14 cellular contexts compared by ENCODE assay signal in the genomic region with DNA sequence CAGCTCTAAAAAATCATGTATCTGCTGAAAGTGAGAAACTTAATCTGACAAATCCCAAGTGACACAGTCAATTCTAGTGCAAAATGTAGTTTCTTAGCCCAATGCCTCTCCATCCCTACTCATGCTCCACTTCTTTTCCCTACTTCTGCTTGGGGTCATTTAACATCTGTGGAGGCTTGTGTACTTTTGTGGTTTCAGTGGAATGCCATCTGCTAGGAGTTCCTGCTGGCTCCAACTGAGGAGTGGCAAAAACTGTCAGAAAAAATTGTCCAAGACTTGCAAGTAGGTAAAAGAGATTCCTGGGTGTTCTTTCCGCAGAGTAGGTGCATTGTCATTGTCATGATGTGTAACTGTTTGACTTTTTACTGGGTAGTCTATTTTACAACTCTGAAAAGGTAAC. TPM values are rescaled to one million over a fixed set of nuclear protein-coding genes. Genes with fewer than 3 reads are reported as not detected.
DNase-seq lines count a peak whose midpoint lies in the region; ATAC-seq lines count a peak whose summit lies in the region.
"Had no signal": no experiment of that assay in that cellular context is flagged by ENCODE, and none has a peak within 500 bp of the region (broad histone marks: within the 10 kb centered on the region; RNA-seq: fewer than 3 reads in every experiment).

No MANE protein-coding gene starts in this region.

- DNase-seq in NCI-H510A treated with DMSO at 0.1 percent for 48 hours (lab: John Stamatoyannopoulos, UW) (peak; percentile 30), NCI-H510A (lab: John Stamatoyannopoulos, UW) (no peak), RPMI7951 (ENCODE audit: low read depth) (peak; percentile 45), iris pigment epithelial cell (ENCODE audit: low read depth) (peak; percentile 6), midbrain (lab: John Stamatoyannopoulos, UW) (no peak), NCI-H1417 treated with DMSO at 0.1 percent for 48 hours (lab: John Stamatoyannopoulos, UW) (no peak), left cardiac atrium (no peak)
- no peak for DNase-seq in stimulated activated CD4-positive, alpha-beta T cell treated with anti-CD3 and anti-CD28 coated beads, Interleukin-4, amount 100 ng/mL, for 4 hours
- DNase-seq: DMS79, GDM1, NCI-H1436 treated with DMSO at 0.1 percent for 48 hours, NCI-H2081, NCI-H748 treated with DMSO at 0.1 percent for 48 hours had no signal

- intact Hi-C loops in left cardiac atrium (cut with DNase I), result no loop called here

- ATAC-seq in left cardiac atrium, result no peak
- ATAC-seq: GM12878 had no signal

RNA-seq across cellular contexts. Expression of gene AVPR1A, which starts 12.5 kb away (rescaled TPM):
- total RNA-seq in RPMI7951 (2014; rRNA removed; shearing (Covaris generic)), result not detected in 2 replicates
- 1 to 10 TPM; 1.9 to 2.5 TPM for total RNA-seq in left cardiac atrium

Comparison
In these comparisons a context has a peak if more than half of its experiments do, and no peak if none do; other contexts are left out.
1. DNase-seq: peak in NCI-H510A treated with DMSO at 0.1 percent for 48 hours (single experiment), RPMI7951 (single experiment) and iris pigment epithelial cell (single experiment); none in NCI-H510A (single experiment), midbrain (single experiment), NCI-H1417 treated with DMSO at 0.1 percent for 48 hours (single experiment), stimulated activated CD4-positive, alpha-beta T cell treated with anti-CD3 and anti-CD28 coated beads, Interleukin-4, amount 100 ng/mL, for 4 hours (0 of 2) and left cardiac atrium (single experiment).